Comparison of ENCODE assay signal across 8 cellular contexts in genomic region chr10:27100800-27101347, GRCh38. TPM values are rescaled to one million over a fixed set of nuclear protein-coding genes. Genes with fewer than 3 reads are reported as not detected.
A peak's percentile ranks its signal among the peaks of the same experiment; 100 is the strongest.
DNase-seq lines count a peak whose midpoint lies in the region; ATAC-seq, FAIRE-seq and TF ChIP-seq lines count a peak whose summit lies in the region.

No MANE protein-coding gene starts in this region.

- H4K20me1 ChIP-seq in DOHH2 (ENCODE audit: control insufficient read depth, insufficient read depth, low read depth, low read length), result no peaks in the 10 kb centered on the region

- CTCF ChIA-PET in activated naive CD4-positive, alpha-beta T cell treated with anti-CD3 and anti-CD28 coated beads for 36 hours (lab: Charles Lee), result interaction anchor here (0.8 to 1.2 kb wide), 4 partner anchors 26 to 375 kb away, joined by 3 to 4 read pairs (median 4); partner anchors contain the start of gene YME1L1

- H3K79me2 ChIP-seq in DOHH2 (ENCODE audit: control insufficient read depth, low read length), result peaks cover 37% of the 10 kb centered on the region

- H3K9me2 ChIP-seq in DOHH2 (replicated peaks; ENCODE audit: control insufficient read depth, low read length), result no peaks in the 10 kb centered on the region

- peaks cover 14% of the 10 kb centered on the region for H3K36me3 Mint-ChIP-seq in activated naive CD4-positive, alpha-beta T cell treated with anti-CD3 and anti-CD28 coated beads for 36 hours (ENCODE audit: low read depth)

- no peaks in the 10 kb centered on the region for H3K9me3 Mint-ChIP-seq in activated naive CD4-positive, alpha-beta T cell treated with anti-CD3 and anti-CD28 coated beads for 36 hours

- H3K4me1 ChIP-seq in DOHH2 (ENCODE audit: control insufficient read depth, low read length) (peaks cover 30% of the 10 kb centered on the region), right atrium auricular region (peaks cover 0 to 18% of the 10 kb centered on the region in 2 donors), small intestine (ENCODE audit: control insufficient read depth in 2 of 2, insufficient read depth in 1 of 2, low read depth in 1 of 2, low read length in 1 of 2) (peaks cover 2 to 5% of the 10 kb centered on the region in 2 donors)

- peak; percentile 40 for DNase-seq in activated naive CD4-positive, alpha-beta T cell treated with anti-CD3 and anti-CD28 coated beads for 36 hours
- DNase-seq in right atrium auricular region (ENCODE audit: low spot score) (no peak), small intestine (no peak)

- H3K4me3 Mint-ChIP-seq in activated naive CD4-positive, alpha-beta T cell treated with anti-CD3 and anti-CD28 coated beads for 36 hours, result peak overlapping the region; percentile 83

- H3K4me2 ChIP-seq in DOHH2 (ENCODE audit: low read length), result peak overlapping the region; percentile 99

- peaks cover 50% of the 10 kb centered on the region for H3K4me1 Mint-ChIP-seq in activated naive CD4-positive, alpha-beta T cell treated with anti-CD3 and anti-CD28 coated beads for 36 hours (ENCODE audit: low read depth)

- H3K27ac Mint-ChIP-seq in activated naive CD4-positive, alpha-beta T cell treated with anti-CD3 and anti-CD28 coated beads for 36 hours, result peak overlapping the region; percentile 92

- H3K27me3 ChIP-seq in DOHH2 (ENCODE audit: control insufficient read depth, low read length) (no peaks in the 10 kb centered on the region), right atrium auricular region (no peaks in the 10 kb centered on the region), small intestine (ENCODE audit: control insufficient read depth in 2 of 2, insufficient read depth in 2 of 2, low read length in 2 of 2) (no peaks in the 10 kb centered on the region)

- peaks cover 11% of the 10 kb centered on the region; the same call in 1 of the 2 replicates for H3F3A ChIP-seq in DOHH2 (ENCODE audit: control insufficient read depth, insufficient read depth)

- intact Hi-C loops in activated naive CD4-positive, alpha-beta T cell treated with anti-CD3 and anti-CD28 coated beads for 36 hours (cut with micrococcal nuclease), result loop anchor here (1.0 to 5.0 kb wide), 12 partner anchors 53 to 654 kb away; partner anchors contain the start of genes ACBD5, PDSS1 and YME1L1

- peaks cover 2% of the 10 kb centered on the region for H3K27me3 Mint-ChIP-seq in activated naive CD4-positive, alpha-beta T cell treated with anti-CD3 and anti-CD28 coated beads for 36 hours (ENCODE audit: low read depth)

- ATAC-seq in GM18502 (IDR thresholded peaks at IDR 0.05; ENCODE audit: poor library complexity, unreplicated experiment) (no peak), HG02885 (IDR thresholded peaks at IDR 0.05; ENCODE audit: poor library complexity, unreplicated experiment) (no peak), GM18870 (IDR thresholded peaks at IDR 0.05; ENCODE audit: unreplicated experiment) (no peak)

- H3K9me3 ChIP-seq in DOHH2 (ENCODE audit: control insufficient read depth, insufficient read depth, low read length), result no peaks in the 10 kb centered on the region
- H3K9me3 ChIP-seq in KOPT-K1 (ENCODE audit: insufficient read depth, low read length, poor library complexity, severe bottlenecking), result no peaks in the 10 kb centered on the region
- no peaks in the 10 kb centered on the region for H3K9me3 ChIP-seq in right atrium auricular region
- no peaks in the 10 kb centered on the region for H3K9me3 ChIP-seq in small intestine (ENCODE audit: control insufficient read depth, low read depth)

- H3K36me3 ChIP-seq in DOHH2 (ENCODE audit: control insufficient read depth, low read length) (peaks cover 9% of the 10 kb centered on the region; the same call in 1 of the 2 replicates), KOPT-K1 (ENCODE audit: insufficient read depth, low read length) (peaks cover 9% of the 10 kb centered on the region; the same call in 1 of the 2 replicates), right atrium auricular region (no peaks in the 10 kb centered on the region), small intestine (ENCODE audit: control insufficient read depth in 2 of 2, insufficient read depth in 2 of 2, low read length in 2 of 2) (no peaks in the 10 kb centered on the region)

- FAIRE-seq in small intestine (lab: Jason Lieb, UNC), result no peak

- H3K27ac ChIP-seq in DOHH2 (ENCODE audit: low read depth, low read length), result peak overlapping the region; percentile 73
- H3K27ac ChIP-seq in KOPT-K1 (ENCODE audit: low read depth, low read length, poor library complexity, severe bottlenecking), result peak overlapping the region; percentile 84
- H3K27ac ChIP-seq in right atrium auricular region, result peak overlapping the region; percentile 74 to 95
- peak overlapping the region in 1 of 2 donors; percentile 89 for H3K27ac ChIP-seq in small intestine (ENCODE audit: low read depth in 1 of 2, low read length in 1 of 2)

- H3K4me3 ChIP-seq in DOHH2 (ENCODE audit: low read length), result peak overlapping the region; percentile 99
- H3K4me3 ChIP-seq in right atrium auricular region, result peak overlapping the region; percentile 61 to 81
- peak overlapping the region; percentile 3 to 87 for H3K4me3 ChIP-seq in small intestine (ENCODE audit: low read depth in 1 of 2, low read length in 2 of 2)

- no peak for TF ChIP-seq CTCF in DOHH2 (IDR thresholded peaks at IDR 0.05; ENCODE audit: low read depth, low read length, poor library complexity, severe bottlenecking)
- no peak for TF ChIP-seq CTCF in right atrium auricular region (IDR thresholded peaks at IDR 0.05)

- 18 to 41% (median 24%) methylated on average over 14 of the region's 14 CpGs for WGBS in small intestine, 3 donors

RNA-seq across cellular contexts. Expression of gene ANKRD26, which starts 0.6 kb away (rescaled TPM):
- 1 to 10 TPM; 4.6 to 6.6 TPM for total RNA-seq in activated naive CD4-positive, alpha-beta T cell treated with anti-CD3 and anti-CD28 coated beads for 36 hours
- total RNA-seq in right atrium auricular region, result 10 to 100 TPM in 1 of 2 donors, 1 to 10 TPM in 1; 3.9 to 11.0 TPM
- polyA plus RNA-seq in small intestine, result 1 to 10 TPM; 1.9 to 3.1 (median 2.1) TPM

RNA-seq across cellular contexts. Expression of gene YME1L1, which starts 53.3 kb away (rescaled TPM):
- total RNA-seq in activated naive CD4-positive, alpha-beta T cell treated with anti-CD3 and anti-CD28 coated beads for 36 hours, result 100 to 1,000 TPM; 107 to 108 TPM
- total RNA-seq in right atrium auricular region, result 10 to 100 TPM; 53.7 to 64.3 TPM
- 10 to 100 TPM; 28.6 to 50.5 (median 32.7) TPM for polyA plus RNA-seq in small intestine

RNA-seq across cellular contexts. Expression of gene MASTL, which starts 54.3 kb away (rescaled TPM):
- total RNA-seq in activated naive CD4-positive, alpha-beta T cell treated with anti-CD3 and anti-CD28 coated beads for 36 hours, result 10 to 100 TPM; 50.7 to 51.3 TPM
- 1 to 10 TPM; 2.0 to 3.1 TPM for total RNA-seq in right atrium auricular region
- 1 to 10 TPM; 2.5 to 5.6 (median 3.2) TPM for polyA plus RNA-seq in small intestine

Comparison
In these comparisons a context has a peak if more than half of its experiments do, and no peak if none do; other contexts are left out.
1. H3K4me3 ChIP-seq: peak in every context shown above with its lines; median percentile 99 in DOHH2; 71 in right atrium auricular region; 45 in small intestine.
2. RNA of gene MASTL, which starts 54.3 kb away (total RNA-seq): 50.7 to 51.3 TPM in activated naive CD4-positive, alpha-beta T cell treated with anti-CD3 and anti-CD28 coated beads for 36 hours; 2.0 to 3.1 TPM in right atrium auricular region; every median in the first group is over 10 times any median in the second.